36 cellular contexts compared by ENCODE assay signal in the genomic region with DNA sequence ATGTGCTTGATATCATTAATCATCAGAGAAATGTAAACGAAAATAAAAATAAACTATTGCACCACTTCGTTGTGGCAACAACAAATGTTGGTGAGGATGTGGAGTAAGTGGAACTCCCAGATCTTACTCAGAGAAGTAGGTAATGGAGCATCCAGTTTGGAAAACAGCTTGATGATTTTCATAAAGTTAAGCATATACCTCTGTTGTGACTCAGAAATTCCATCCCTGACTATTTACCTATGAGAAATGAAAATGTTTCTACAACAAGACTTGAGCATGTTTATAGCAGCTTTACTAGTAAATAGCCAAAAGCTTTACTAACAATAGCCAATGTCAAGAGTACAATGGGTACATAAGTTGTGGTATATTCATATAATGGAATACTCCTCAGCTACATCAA.
"Had no signal": no experiment of that assay in that cellular context is flagged by ENCODE, and none has a peak within 500 bp of the region (broad histone marks: within the 10 kb centered on the region; RNA-seq: fewer than 3 reads in every experiment).

No MANE protein-coding gene starts in this region.

- H3K27me3 ChIP-seq: MG63 had no signal

- DNase-seq: Karpas-422, Kasumi-1, KBM-7, KG1, MG63, MM.1S, MV-4-11, NCI-H1048, NCI-H1092, NCI-H1092 treated with DMSO at 0.1 percent for 48 hours, NCI-H1105, NCI-H1105 treated with DMSO at 0.1 percent for 48 hours, NCI-H1417, NCI-H1417 treated with DMSO at 0.1 percent for 48 hours, NCI-H1436, NCI-H1436 treated with DMSO at 0.1 percent for 48 hours, NCI-H146, NCI-H1694, NCI-H1694 treated with DMSO at 0.1 percent for 48 hours, NCI-H187, NCI-H187 treated with DMSO at 0.1 percent for 48 hours, NCI-H1930, NCI-H2029, NCI-H2029 treated with DMSO at 0.1 percent for 48 hours, NCI-H2081, NCI-H2081 treated with DMSO at 0.1 percent for 48 hours, NCI-H2107, NCI-H2171, NCI-H2171 treated with DMSO at 0.1 percent for 48 hours, NCI-H2227 treated with DMSO at 0.1 percent for 48 hours, NCI-H226, NCI-H345, NCI-H446, NCI-H446 treated with DMSO at 0.1 percent for 48 hours, NCI-H510A had no signal

- H3K27ac ChIP-seq: KMS-11 had no signal

- H3K9me3 ChIP-seq: MG63 had no signal

- H3K4me3 ChIP-seq: MG63 had no signal

- H3K36me3 ChIP-seq: MG63 had no signal

- H3K4me2 ChIP-seq: KMS-11 had no signal

- H3K9ac ChIP-seq: KMS-11 had no signal
